ENCODE assay signal across 1 cellular context in genomic region chr1:98732985-98733781, GRCh38.
TF ChIP-seq lines count a peak whose summit lies in the region.

No MANE protein-coding gene starts in this region.

TF ChIP-seq in A549, 52 proteins besides CTCF, POLR2A, EP300 and RAD21 (continued from another document):
- TF ChIP-seq ELK1 (IDR thresholded peaks at IDR 0.05; ENCODE audit: low read depth, low read length): no peak
- TF ChIP-seq CHD4 (IDR thresholded peaks at IDR 0.05; ENCODE audit: borderline replicate concordance): no peak
- no peak for TF ChIP-seq FOXS1 (CRISPR knock-in tag; IDR thresholded peaks at IDR 0.05)
- TF ChIP-seq PBX3 (IDR thresholded peaks at IDR 0.05): no peak
- TF ChIP-seq MAZ (IDR thresholded peaks at IDR 0.05; ENCODE audit: borderline replicate concordance, low read depth, low read length): no peak
- TF ChIP-seq FOSL2 (IDR thresholded peaks at IDR 0.05): no peak
- no peak for TF ChIP-seq FOSL2 (CRISPR knock-in tag; IDR thresholded peaks at IDR 0.05)
- TF ChIP-seq SMC3 (IDR thresholded peaks at IDR 0.05): no peak
- TF ChIP-seq TP53 (CRISPR knock-in tag; IDR thresholded peaks at IDR 0.05): no peak
- no peak for TF ChIP-seq EHF (CRISPR knock-in tag; IDR thresholded peaks at IDR 0.05)
- no peak for TF ChIP-seq HOXB5 (CRISPR knock-in tag; IDR thresholded peaks at IDR 0.05)
- no peak for TF ChIP-seq RCOR1 (IDR thresholded peaks at IDR 0.05; ENCODE audit: low read depth, low read length)
- TF ChIP-seq RNF2 (IDR thresholded peaks at IDR 0.05; ENCODE audit: borderline replicate concordance, low read depth): no peak
- no peak for TF ChIP-seq ZC3H11A (IDR thresholded peaks at IDR 0.05)
- no peak for TF ChIP-seq MAX (IDR thresholded peaks at IDR 0.05)
- TF ChIP-seq TFCP2L1 (CRISPR knock-in tag; IDR thresholded peaks at IDR 0.05): no peak
- TF ChIP-seq CHD2 (IDR thresholded peaks at IDR 0.05; ENCODE audit: low read length, partially characterized antibody): no peak
- no peak for TF ChIP-seq RFX5 (IDR thresholded peaks at IDR 0.05)
